8 cellular contexts compared by ENCODE assay signal in genomic region chr11:62855571-62856332, GRCh38.
DNase-seq lines count a peak whose midpoint lies in the region; ATAC-seq and TF ChIP-seq lines count a peak whose summit lies in the region.

No MANE protein-coding gene starts in this region.

- H3K9me3 ChIP-seq in muscle layer of colon (ENCODE audit: low read length) = no peaks in the 10 kb centered on the region

- H3K27ac ChIP-seq in muscle layer of colon (ENCODE audit: low read depth, low read length) = peak overlapping the region; percentile 80

- DNase-seq in DMS153 (lab: John Stamatoyannopoulos, UW) (peak; percentile 95), OCI-M2 (lab: John Stamatoyannopoulos, UW; ENCODE audit: unreplicated experiment) (peak; percentile 61), erythroblast (lab: John Stamatoyannopoulos, UW) (peak; percentile 99 to 100)
- peak; percentile 99 for DNase-seq in activated T-cell treated with anti-CD3 and anti-CD28 coated beads, Interleukin-2, amount 50 U/mL, for 1 hour
- peak; percentile 98 for DNase-seq in stimulated activated CD8-positive, alpha-beta memory T cell treated with anti-CD3 and anti-CD28 coated beads, Interleukin-7, amount 100 ng/mL, for 1 hour (ENCODE audit: low read depth in 2 of 2)

- peak; percentile 62; the same call in 1 of the 2 replicates for TF ChIP-seq EP300 in Ishikawa (IDR thresholded peaks at IDR 0.05; ENCODE audit: borderline replicate concordance)

- no peaks in the 10 kb centered on the region for H3K27me3 ChIP-seq in muscle layer of colon (ENCODE audit: control insufficient read depth in 1 of 2, insufficient read depth in 2 of 2, low read length in 2 of 2)

- ATAC-seq in GM21576 (IDR thresholded peaks at IDR 0.05; ENCODE audit: unreplicated experiment) = peak; percentile 82

- TF ChIP-seq RAD21 in Ishikawa (IDR thresholded peaks at IDR 0.05; ENCODE audit: low read depth) = no peak

- H3K4me3 ChIP-seq in muscle layer of colon (ENCODE audit: low read depth in 1 of 2, low read length in 2 of 2) = peak overlapping the region; percentile 97 to 100

- H3K4me1 ChIP-seq in muscle layer of colon (ENCODE audit: insufficient read depth, low read length) = peaks cover 28% of the 10 kb centered on the region

- H3K9ac ChIP-seq in muscle layer of colon (ENCODE audit: low read length) = peak overlapping the region; percentile 75

- H3K36me3 ChIP-seq in muscle layer of colon (ENCODE audit: insufficient read depth, low read length) = peaks cover 37% of the 10 kb centered on the region

- peak; percentile 100 for TF ChIP-seq POLR2A in erythroblast (IDR thresholded peaks at IDR 0.05; ENCODE audit: low read length)

TF ChIP-seq in Ishikawa, 13 proteins besides CTCF, POLR2A, EP300 and RAD21:
- TF ChIP-seq YY1 (IDR thresholded peaks at IDR 0.05; ENCODE audit: low read depth) (peak; percentile 77), EGR1 (IDR thresholded peaks at IDR 0.05) (0 out of 2 replicates have a peak, but pooled peaks have one; percentile 39), CREB1 (IDR thresholded peaks at IDR 0.05; ENCODE audit: low read depth) (peak; percentile 36; the same call in 1 of the 2 replicates), CEBPB (IDR thresholded peaks at IDR 0.05) (peak; percentile 33; the same call in 1 of the 2 replicates), NFIC (IDR thresholded peaks at IDR 0.05) (0 out of 2 replicates have a peak, but pooled peaks have one; percentile 14), TCF12 (IDR thresholded peaks at IDR 0.05; ENCODE audit: low read depth) (peak; percentile 72), TEAD4 (IDR thresholded peaks at IDR 0.05) (peak; percentile 43), TAF1 (IDR thresholded peaks at IDR 0.05; ENCODE audit: low read depth) (peak; percentile 100), USF1 (IDR thresholded peaks at IDR 0.05) (peak; percentile 48), ZBTB7A (IDR thresholded peaks at IDR 0.05; ENCODE audit: low read depth) (no peak), FOXM1 (IDR thresholded peaks at IDR 0.05; ENCODE audit: borderline replicate concordance, low read depth) (0 out of 2 replicates have a peak, but pooled peaks have one; percentile 43)
- TF ChIP-seq, protein P1, sequence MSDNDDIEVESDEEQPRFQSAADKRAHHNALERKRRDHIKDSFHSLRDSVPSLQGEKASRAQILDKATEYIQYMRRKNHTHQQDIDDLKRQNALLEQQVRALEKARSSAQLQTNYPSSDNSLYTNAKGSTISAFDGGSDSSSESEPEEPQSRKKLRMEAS (IDR thresholded peaks at IDR 0.05) = peak; percentile 100
- TF ChIP-seq, protein P2, sequence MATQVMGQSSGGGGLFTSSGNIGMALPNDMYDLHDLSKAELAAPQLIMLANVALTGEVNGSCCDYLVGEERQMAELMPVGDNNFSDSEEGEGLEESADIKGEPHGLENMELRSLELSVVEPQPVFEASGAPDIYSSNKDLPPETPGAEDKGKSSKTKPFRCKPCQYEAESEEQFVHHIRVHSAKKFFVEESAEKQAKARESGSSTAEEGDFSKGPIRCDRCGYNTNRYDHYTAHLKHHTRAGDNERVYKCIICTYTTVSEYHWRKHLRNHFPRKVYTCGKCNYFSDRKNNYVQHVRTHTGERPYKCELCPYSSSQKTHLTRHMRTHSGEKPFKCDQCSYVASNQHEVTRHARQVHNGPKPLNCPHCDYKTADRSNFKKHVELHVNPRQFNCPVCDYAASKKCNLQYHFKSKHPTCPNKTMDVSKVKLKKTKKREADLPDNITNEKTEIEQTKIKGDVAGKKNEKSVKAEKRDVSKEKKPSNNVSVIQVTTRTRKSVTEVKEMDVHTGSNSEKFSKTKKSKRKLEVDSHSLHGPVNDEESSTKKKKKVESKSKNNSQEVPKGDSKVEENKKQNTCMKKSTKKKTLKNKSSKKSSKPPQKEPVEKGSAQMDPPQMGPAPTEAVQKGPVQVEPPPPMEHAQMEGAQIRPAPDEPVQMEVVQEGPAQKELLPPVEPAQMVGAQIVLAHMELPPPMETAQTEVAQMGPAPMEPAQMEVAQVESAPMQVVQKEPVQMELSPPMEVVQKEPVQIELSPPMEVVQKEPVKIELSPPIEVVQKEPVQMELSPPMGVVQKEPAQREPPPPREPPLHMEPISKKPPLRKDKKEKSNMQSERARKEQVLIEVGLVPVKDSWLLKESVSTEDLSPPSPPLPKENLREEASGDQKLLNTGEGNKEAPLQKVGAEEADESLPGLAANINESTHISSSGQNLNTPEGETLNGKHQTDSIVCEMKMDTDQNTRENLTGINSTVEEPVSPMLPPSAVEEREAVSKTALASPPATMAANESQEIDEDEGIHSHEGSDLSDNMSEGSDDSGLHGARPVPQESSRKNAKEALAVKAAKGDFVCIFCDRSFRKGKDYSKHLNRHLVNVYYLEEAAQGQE (IDR thresholded peaks at IDR 0.05; ENCODE audit: low read depth) = 0 out of 2 replicates have a peak, but pooled peaks have one; percentile 42

Comparison
In these comparisons a context has a peak if more than half of its experiments do, and no peak if none do; other contexts are left out.
1. Peak in every context shown above with its lines: DNase-seq, ATAC-seq, H3K4me3 ChIP-seq and H3K27ac ChIP-seq.